Comparison of ENCODE assay signal across 8 cellular contexts in genomic region chr9:6414291-6414690, GRCh38. TPM values are rescaled to one million over a fixed set of nuclear protein-coding genes. Genes with fewer than 3 reads are reported as not detected.
A peak's percentile ranks its signal among the peaks of the same experiment; 100 is the strongest.
DNase-seq lines count a peak whose midpoint lies in the region; ATAC-seq and TF ChIP-seq lines count a peak whose summit lies in the region.

No MANE protein-coding gene starts in this region.

- no peaks in the 10 kb centered on the region for H3K27me3 Mint-ChIP-seq in CD8-positive, alpha-beta T cell (ENCODE audit: low read depth)
- peaks cover 4 to 13% (median 5%) of the 10 kb centered on the region in 3 donors for H3K27me3 Mint-ChIP-seq in immature natural killer cell (ENCODE audit: low read depth in 3 of 3)
- H3K27me3 Mint-ChIP-seq in stimulated activated naive B cell treated with anti-CD40 and anti-IgM and Interleukin-4, amounts not matched to agents 10 μg/mL and 1 μg/mL and 100 μg/mL, for 72 hours, result no peaks in the 10 kb centered on the region

- H3K9me3 Mint-ChIP-seq in CD8-positive, alpha-beta T cell, result no peaks in the 10 kb centered on the region
- H3K9me3 Mint-ChIP-seq in immature natural killer cell, result no peaks in the 10 kb centered on the region
- no peaks in the 10 kb centered on the region for H3K9me3 Mint-ChIP-seq in stimulated activated naive B cell treated with anti-CD40 and anti-IgM and Interleukin-4, amounts not matched to agents 10 μg/mL and 1 μg/mL and 100 μg/mL, for 72 hours

- H3K36me3 Mint-ChIP-seq in CD8-positive, alpha-beta T cell, result peaks cover 22% of the 10 kb centered on the region
- peaks cover 0 to 8% (median 4%) of the 10 kb centered on the region in 3 donors for H3K36me3 Mint-ChIP-seq in immature natural killer cell
- H3K36me3 Mint-ChIP-seq in stimulated activated naive B cell treated with anti-CD40 and anti-IgM and Interleukin-4, amounts not matched to agents 10 μg/mL and 1 μg/mL and 100 μg/mL, for 72 hours, result peaks cover 8 to 12% of the 10 kb centered on the region in 2 donors

- peak overlapping the region; percentile 95 for H3K9ac ChIP-seq in adipocyte (ENCODE audit: low read length)

- H3K4me1 Mint-ChIP-seq in CD8-positive, alpha-beta T cell (ENCODE audit: low read depth), result peaks cover 48% of the 10 kb centered on the region
- H3K4me1 Mint-ChIP-seq in immature natural killer cell, result peaks cover 50 to 53% of the 10 kb centered on the region in 2 donors
- H3K4me1 Mint-ChIP-seq in stimulated activated naive B cell treated with anti-CD40 and anti-IgM and Interleukin-4, amounts not matched to agents 10 μg/mL and 1 μg/mL and 100 μg/mL, for 72 hours, result peaks cover 30 to 61% of the 10 kb centered on the region in 2 donors

- no peaks in the 10 kb centered on the region for H3K27me3 ChIP-seq in CD8-positive, alpha-beta T cell (ENCODE audit: insufficient read depth, low read length)
- H3K27me3 ChIP-seq in adipocyte (replicated peaks; ENCODE audit: control insufficient read depth, insufficient read depth, low read length), result no peaks in the 10 kb centered on the region

- peak overlapping the region; percentile 74 for H3K4me3 ChIP-seq in CD8-positive, alpha-beta T cell (ENCODE audit: low read depth, low read length)
- H3K4me3 ChIP-seq in adipocyte (ENCODE audit: low read length), result peak overlapping the region; percentile 96

- CTCF ChIA-PET in CD8-positive, alpha-beta T cell (lab: Charles Lee), result interaction anchor here (1.0 to 2.3 kb wide), 4 partner anchors 8 to 74 kb away, joined by 3 to 9 read pairs (median 5); no protein-coding TSS in a partner anchor

- no peaks in the 10 kb centered on the region for H3K9me3 ChIP-seq in CD8-positive, alpha-beta T cell (ENCODE audit: low read length)
- H3K9me3 ChIP-seq in adipocyte (ENCODE audit: control insufficient read depth, low read length), result no peaks in the 10 kb centered on the region

- peak overlapping the region; percentile 89 for H3K27ac Mint-ChIP-seq in CD8-positive, alpha-beta T cell
- peak overlapping the region; percentile 75 to 88 (median 84) for H3K27ac Mint-ChIP-seq in immature natural killer cell
- H3K27ac Mint-ChIP-seq in stimulated activated naive B cell treated with anti-CD40 and anti-IgM and Interleukin-4, amounts not matched to agents 10 μg/mL and 1 μg/mL and 100 μg/mL, for 72 hours, result peak overlapping the region; percentile 63

- H3K4me3 Mint-ChIP-seq in CD8-positive, alpha-beta T cell, result peak overlapping the region; percentile 87
- H3K4me3 Mint-ChIP-seq in immature natural killer cell, result peak overlapping the region; percentile 85 to 92 (median 88)
- H3K4me3 Mint-ChIP-seq in stimulated activated naive B cell treated with anti-CD40 and anti-IgM and Interleukin-4, amounts not matched to agents 10 μg/mL and 1 μg/mL and 100 μg/mL, for 72 hours, result peak overlapping the region; percentile 86 to 90

- no peak for TF ChIP-seq CTCF in CD8-positive, alpha-beta T cell (IDR thresholded peaks at IDR 0.05)

- DNase-seq in CD8-positive, alpha-beta T cell, result no peak
- DNase-seq in HuH-7.5 (ENCODE audit: low spot score) (peak; percentile 12), adipocyte (ENCODE audit: low read depth) (peak; percentile 79), immature natural killer cell (peak in 1 of 3 donors; percentile 21), NCI-H128 (lab: John Stamatoyannopoulos, UW; ENCODE audit: unreplicated experiment) (no peak), ureter (ENCODE audit: low spot score) (no peak), NCI-H2029 treated with DMSO at 0.1 percent for 48 hours (lab: John Stamatoyannopoulos, UW) (no peak)
- no peak for DNase-seq in stimulated activated naive B cell treated with anti-CD40 and anti-IgM and Interleukin-4, amounts not matched to agents 10 μg/mL and 1 μg/mL and 100 μg/mL, for 72 hours

- peaks cover 43% of the 10 kb centered on the region for H3K4me1 ChIP-seq in CD8-positive, alpha-beta T cell (ENCODE audit: insufficient read depth, low read length)
- peaks cover 35% of the 10 kb centered on the region for H3K4me1 ChIP-seq in adipocyte (ENCODE audit: control insufficient read depth, insufficient read depth, low read length)

- no peak for ATAC-seq in CD8-positive, alpha-beta T cell
- ATAC-seq in stimulated activated naive B cell treated with anti-CD40 and anti-IgM and Interleukin-4, amounts not matched to agents 10 μg/mL and 1 μg/mL and 100 μg/mL, for 72 hours (replicated peaks), result no peak

- intact Hi-C loops in CD8-positive, alpha-beta T cell (cut with DNase I, micrococcal nuclease), result loop anchor here (2.0 to 10.0 kb wide), 6 partner anchors 19 to 1622 kb away; partner anchors contain the start of genes DMAC1 (in 1 of the 2), PLGRKT (in 1 of the 2) and RCL1 (in 1 of the 2)

- H3K27ac ChIP-seq in CD8-positive, alpha-beta T cell (ENCODE audit: low read depth, low read length), result peak overlapping the region; percentile 80

- POLR2A ChIA-PET in CD8-positive, alpha-beta T cell (lab: Charles Lee), result interaction anchor here (0.6 to 5.2 kb wide), 14 partner anchors 8 to 581 kb away, joined by 3 to 62 read pairs (median 6); partner anchors contain the start of genes ERMP1 and KDM4C

- no peaks in the 10 kb centered on the region for H3K36me3 ChIP-seq in CD8-positive, alpha-beta T cell (ENCODE audit: insufficient read depth, low read length)
- no peaks in the 10 kb centered on the region for H3K36me3 ChIP-seq in adipocyte (ENCODE audit: control insufficient read depth, insufficient read depth, low read length, severe bottlenecking)

RNA-seq across cellular contexts. Expression of gene UHRF2, which starts 1.3 kb away (rescaled TPM):
- 100 to 1,000 TPM; 140 to 159 TPM for total RNA-seq in CD8-positive, alpha-beta T cell
- polyA plus RNA-seq in immature natural killer cell, result 10 to 100 TPM; 10.8 to 15.9 (median 11.6) TPM
- 56.5 TPM for total RNA-seq in ureter

Comparison
In these comparisons a context has a peak if more than half of its experiments do, and no peak if none do; other contexts are left out.
1. DNase-seq: peak in HuH-7.5 (single experiment) and adipocyte (single experiment); none in CD8-positive, alpha-beta T cell (0 of 7), stimulated activated naive B cell treated with anti-CD40 and anti-IgM and Interleukin-4, amounts not matched to agents 10 μg/mL and 1 μg/mL and 100 μg/mL, for 72 hours (single experiment), NCI-H128 (single experiment), ureter (single experiment) and NCI-H2029 treated with DMSO at 0.1 percent for 48 hours (single experiment).
2. Peak in every context shown above with its lines, with median percentiles within 50 percentile points of each other: H3K27ac Mint-ChIP-seq and H3K4me3 Mint-ChIP-seq.